ENCODE assay signal across 12 cellular contexts in the genomic region with DNA sequence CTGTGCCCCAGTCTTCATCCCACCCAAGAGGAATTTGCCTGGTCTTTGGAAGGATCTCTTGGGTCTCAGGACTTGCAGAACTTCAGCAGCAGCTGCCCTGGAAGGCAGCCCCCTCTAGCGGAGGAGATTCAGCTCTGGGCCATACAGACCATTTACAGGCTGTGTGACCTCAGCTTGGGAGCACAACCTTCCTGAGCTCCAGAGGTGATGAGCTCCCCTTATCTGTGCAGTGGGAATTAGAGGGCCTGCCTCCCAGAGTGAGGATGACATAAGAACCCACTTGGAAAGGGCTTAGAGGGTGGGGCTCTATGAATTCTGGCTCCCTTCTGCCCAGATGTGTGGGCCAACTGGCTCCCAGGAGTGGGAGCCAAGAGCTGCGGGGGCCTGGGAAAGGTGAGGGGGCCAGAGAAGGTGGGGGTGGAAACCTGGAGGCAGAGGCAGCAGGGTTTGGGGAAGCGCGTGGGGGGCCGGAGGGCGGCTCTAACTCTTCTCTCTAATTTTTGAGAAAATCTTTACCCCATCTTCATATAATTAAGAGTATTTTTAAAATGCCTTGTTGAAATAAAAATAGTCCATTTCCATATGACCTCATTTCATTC. TPM values are rescaled to one million over a fixed set of nuclear protein-coding genes. Genes with fewer than 3 reads are reported as not detected.
DNase-seq lines count a peak whose midpoint lies in the region; ATAC-seq and TF ChIP-seq lines count a peak whose summit lies in the region.
"Had no signal": no experiment of that assay in that cellular context is flagged by ENCODE, and none has a peak within 500 bp of the region (broad histone marks: within the 10 kb centered on the region; RNA-seq: fewer than 3 reads in every experiment).

No MANE protein-coding gene starts in this region.

- H3K27ac ChIP-seq in right cardiac atrium (ENCODE audit: low read length) = no peak overlapping the region

- peak; percentile 57 for TF ChIP-seq CTCF in HFF-Myc (IDR thresholded peaks at IDR 0.05; ENCODE audit: low read depth, low read length, missing control alignments)
- TF ChIP-seq CTCF in WTC11 (IDR thresholded peaks at IDR 0.05) = no peak

- H3K27me3 ChIP-seq in right cardiac atrium (ENCODE audit: control insufficient read depth, insufficient read depth) = no peaks in the 10 kb centered on the region

- no peaks in the 10 kb centered on the region for H3K36me3 Mint-ChIP-seq in WTC11

- H3K4me1 ChIP-seq in right cardiac atrium (ENCODE audit: control insufficient read depth, insufficient read depth, low read length) = no peaks in the 10 kb centered on the region

- H3K9me3 ChIP-seq in right cardiac atrium (ENCODE audit: control insufficient read depth, low read length) = no peaks in the 10 kb centered on the region

- POLR2A ChIA-PET in WTC11 (lab: Charles Lee) = no interaction called here

- intact Hi-C loops in right cardiac atrium (cut with DNase I) = no loop called here

- ATAC-seq in WTC11 (peak; percentile 59), right cardiac atrium (peak; percentile 58 to 65), GM21526 (IDR thresholded peaks at IDR 0.05; ENCODE audit: low FRiP score, unreplicated experiment) (no peak)

- CTCF ChIA-PET in WTC11 (lab: Charles Lee) = interaction anchor here (0.6 to 3.3 kb wide), 26 partner anchors 8 to 222 kb away, joined by 3 to 48 read pairs (median 4); no protein-coding TSS in a partner anchor

- H3K9me3 Mint-ChIP-seq in WTC11 = no peaks in the 10 kb centered on the region
- H3K9me3 Mint-ChIP-seq: activated T-cell treated with anti-CD3 and anti-CD28 coated beads, Interleukin-2, amount 50 U/mL, for 24 hours had no signal

- no peaks in the 10 kb centered on the region for H3K27me3 Mint-ChIP-seq in WTC11 (ENCODE audit: low read depth)
- H3K27me3 Mint-ChIP-seq: activated T-cell treated with anti-CD3 and anti-CD28 coated beads, Interleukin-2, amount 50 U/mL, for 24 hours had no signal

- DNase-seq in AG20443 (ENCODE audit: low spot score) (peak; percentile 55), HFF-Myc (ENCODE audit: extremely low read depth, low read depth) (no peak), WTC11 (ENCODE audit: low spot score) (peak; percentile 54), right cardiac atrium (peak in 2 of 3 donors; percentile 50 to 65), NCI-H748 (lab: John Stamatoyannopoulos, UW; ENCODE audit: unreplicated experiment) (no peak), HPDE6-E6E7 (ENCODE audit: extremely low spot score) (no peak)
- no peak for DNase-seq in stimulated activated CD4-positive, alpha-beta T cell treated with anti-CD3 and anti-CD28 coated beads, Interleukin-12 subunit alpha, Interleukin-12 subunit beta, amount 100 ng/mL, for 4 hours
- DNase-seq: activated T-cell treated with anti-CD3 and anti-CD28 coated beads, Interleukin-2, amount 50 U/mL, for 24 hours; DMS153; NCI-H524 treated with DMSO at 0.1 percent for 48 hours; stimulated activated CD4-positive, alpha-beta T cell treated with anti-CD3 and anti-CD28 coated beads, Interleukin-4, amount 100 ng/mL, for 24 hours had no signal

- H3K4me1 Mint-ChIP-seq in WTC11 = peaks cover 11% of the 10 kb centered on the region

- H3K27ac Mint-ChIP-seq in WTC11 = no peak overlapping the region
- H3K27ac Mint-ChIP-seq: activated T-cell treated with anti-CD3 and anti-CD28 coated beads, Interleukin-2, amount 50 U/mL, for 24 hours had no signal

- WGBS in right cardiac atrium = 71% methylated on average over 6 of the region's 6 CpGs

- H3K4me3 ChIP-seq in HFF-Myc (replicated peaks; ENCODE audit: low read depth, low read length) (no peak overlapping the region), right cardiac atrium (ENCODE audit: low read length) (no peak overlapping the region)

- H3K4me3 Mint-ChIP-seq in WTC11 = no peak overlapping the region
- H3K4me3 Mint-ChIP-seq: activated T-cell treated with anti-CD3 and anti-CD28 coated beads, Interleukin-2, amount 50 U/mL, for 24 hours had no signal

TF ChIP-seq in WTC11, 78 proteins besides CTCF, POLR2A, EP300 and RAD21:
- no peak for TF ChIP-seq JUN (CRISPR knock-in tag; IDR thresholded peaks at IDR 0.05)
- TF ChIP-seq GTF2I (CRISPR knock-in tag; conservative IDR thresholded peaks at IDR 0.05) = 0 out of 2 replicates have a peak, but pooled peaks have one; percentile 33

RNA-seq across cellular contexts. Expression of a gene that starts 21.4 kb away (rescaled TPM):
- total RNA-seq in WTC11 (2021) = 12.0 to 18.5 TPM (median 13.1 TPM) in 3 replicates
- total RNA-seq in right cardiac atrium = 1 to 10 TPM; 2.0 to 7.7 (median 3.9) TPM
- 1.2 TPM for polyA plus RNA-seq in right cardiac atrium

Comparison
In these comparisons a context has a peak if more than half of its experiments do, and no peak if none do; other contexts are left out.
1. DNase-seq: peak in AG20443 (single experiment), WTC11 (single experiment) and right cardiac atrium (2 of 3); none in HFF-Myc (single experiment), NCI-H748 (single experiment), HPDE6-E6E7 (single experiment) and stimulated activated CD4-positive, alpha-beta T cell treated with anti-CD3 and anti-CD28 coated beads, Interleukin-12 subunit alpha, Interleukin-12 subunit beta, amount 100 ng/mL, for 4 hours (single experiment).